Comparison of ENCODE assay signal across 1 cellular context in the genomic region with DNA sequence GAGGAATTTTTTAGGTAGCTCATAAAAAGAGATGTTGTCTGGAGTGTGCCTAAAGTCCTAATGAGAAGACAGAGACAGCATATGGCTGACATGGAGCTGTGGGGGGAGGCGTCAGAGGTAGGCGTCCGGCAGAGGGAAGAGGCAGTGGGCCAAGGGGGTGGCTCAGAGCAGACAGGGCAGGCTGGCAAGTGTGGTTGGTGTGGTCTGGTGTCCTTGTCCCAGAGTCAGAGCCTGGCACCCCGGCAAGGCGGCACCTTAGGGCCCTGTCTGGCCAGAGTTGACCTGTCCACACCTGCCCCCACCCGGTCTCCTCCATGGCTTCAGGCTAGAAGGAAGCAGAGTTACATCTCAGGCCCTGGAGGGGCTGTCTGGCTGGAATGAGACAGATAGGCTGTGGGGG.
TF ChIP-seq lines count a peak whose summit lies in the region.

No MANE protein-coding gene starts in this region.

TF ChIP-seq in GM23338, 12 proteins besides CTCF, POLR2A, EP300 and RAD21 (continued from another document):
- TF ChIP-seq, protein P1, sequence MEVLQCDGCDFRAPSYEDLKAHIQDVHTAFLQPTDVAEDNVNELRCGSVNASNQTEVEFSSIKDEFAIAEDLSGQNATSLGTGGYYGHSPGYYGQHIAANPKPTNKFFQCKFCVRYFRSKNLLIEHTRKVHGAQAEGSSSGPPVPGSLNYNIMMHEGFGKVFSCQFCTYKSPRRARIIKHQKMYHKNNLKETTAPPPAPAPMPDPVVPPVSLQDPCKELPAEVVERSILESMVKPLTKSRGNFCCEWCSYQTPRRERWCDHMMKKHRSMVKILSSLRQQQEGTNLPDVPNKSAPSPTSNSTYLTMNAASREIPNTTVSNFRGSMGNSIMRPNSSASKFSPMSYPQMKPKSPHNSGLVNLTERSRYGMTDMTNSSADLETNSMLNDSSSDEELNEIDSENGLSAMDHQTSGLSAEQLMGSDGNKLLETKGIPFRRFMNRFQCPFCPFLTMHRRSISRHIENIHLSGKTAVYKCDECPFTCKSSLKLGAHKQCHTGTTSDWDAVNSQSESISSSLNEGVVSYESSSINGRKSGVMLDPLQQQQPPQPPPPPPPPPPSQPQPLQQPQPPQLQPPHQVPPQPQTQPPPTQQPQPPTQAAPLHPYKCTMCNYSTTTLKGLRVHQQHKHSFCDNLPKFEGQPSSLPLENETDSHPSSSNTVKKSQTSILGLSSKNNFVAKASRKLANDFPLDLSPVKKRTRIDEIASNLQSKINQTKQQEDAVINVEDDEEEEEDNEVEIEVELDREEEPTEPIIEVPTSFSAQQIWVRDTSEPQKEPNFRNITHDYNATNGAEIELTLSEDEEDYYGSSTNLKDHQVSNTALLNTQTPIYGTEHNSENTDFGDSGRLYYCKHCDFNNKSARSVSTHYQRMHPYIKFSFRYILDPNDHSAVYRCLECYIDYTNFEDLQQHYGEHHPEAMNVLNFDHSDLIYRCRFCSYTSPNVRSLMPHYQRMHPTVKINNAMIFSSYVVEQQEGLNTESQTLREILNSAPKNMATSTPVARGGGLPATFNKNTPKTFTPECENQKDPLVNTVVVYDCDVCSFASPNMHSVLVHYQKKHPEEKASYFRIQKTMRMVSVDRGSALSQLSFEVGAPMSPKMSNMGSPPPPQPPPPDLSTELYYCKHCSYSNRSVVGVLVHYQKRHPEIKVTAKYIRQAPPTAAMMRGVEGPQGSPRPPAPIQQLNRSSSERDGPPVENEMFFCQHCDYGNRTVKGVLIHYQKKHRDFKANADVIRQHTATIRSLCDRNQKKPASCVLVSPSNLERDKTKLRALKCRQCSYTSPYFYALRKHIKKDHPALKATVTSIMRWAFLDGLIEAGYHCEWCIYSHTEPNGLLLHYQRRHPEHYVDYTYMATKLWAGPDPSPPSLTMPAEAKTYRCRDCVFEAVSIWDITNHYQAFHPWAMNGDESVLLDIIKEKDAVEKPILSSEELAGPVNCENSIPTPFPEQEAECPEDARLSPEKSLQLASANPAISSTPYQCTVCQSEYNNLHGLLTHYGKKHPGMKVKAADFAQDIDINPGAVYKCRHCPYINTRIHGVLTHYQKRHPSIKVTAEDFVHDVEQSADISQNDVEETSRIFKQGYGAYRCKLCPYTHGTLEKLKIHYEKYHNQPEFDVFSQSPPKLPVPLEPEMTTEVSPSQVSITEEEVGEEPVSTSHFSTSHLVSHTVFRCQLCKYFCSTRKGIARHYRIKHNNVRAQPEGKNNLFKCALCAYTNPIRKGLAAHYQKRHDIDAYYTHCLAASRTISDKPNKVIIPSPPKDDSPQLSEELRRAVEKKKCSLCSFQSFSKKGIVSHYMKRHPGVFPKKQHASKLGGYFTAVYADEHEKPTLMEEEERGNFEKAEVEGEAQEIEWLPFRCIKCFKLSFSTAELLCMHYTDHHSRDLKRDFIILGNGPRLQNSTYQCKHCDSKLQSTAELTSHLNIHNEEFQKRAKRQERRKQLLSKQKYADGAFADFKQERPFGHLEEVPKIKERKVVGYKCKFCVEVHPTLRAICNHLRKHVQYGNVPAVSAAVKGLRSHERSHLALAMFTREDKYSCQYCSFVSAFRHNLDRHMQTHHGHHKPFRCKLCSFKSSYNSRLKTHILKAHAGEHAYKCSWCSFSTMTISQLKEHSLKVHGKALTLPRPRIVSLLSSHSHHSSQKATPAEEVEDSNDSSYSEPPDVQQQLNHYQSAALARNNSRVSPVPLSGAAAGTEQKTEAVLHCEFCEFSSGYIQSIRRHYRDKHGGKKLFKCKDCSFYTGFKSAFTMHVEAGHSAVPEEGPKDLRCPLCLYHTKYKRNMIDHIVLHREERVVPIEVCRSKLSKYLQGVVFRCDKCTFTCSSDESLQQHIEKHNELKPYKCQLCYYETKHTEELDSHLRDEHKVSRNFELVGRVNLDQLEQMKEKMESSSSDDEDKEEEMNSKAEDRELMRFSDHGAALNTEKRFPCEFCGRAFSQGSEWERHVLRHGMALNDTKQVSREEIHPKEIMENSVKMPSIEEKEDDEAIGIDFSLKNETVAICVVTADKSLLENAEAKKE (CRISPR knock-in tag; IDR thresholded peaks at IDR 0.05), result no peak
- TF ChIP-seq STAT1 (IDR thresholded peaks at IDR 0.05; ENCODE audit: unreplicated experiment) (no peak), JUNB (IDR thresholded peaks at IDR 0.05; ENCODE audit: unreplicated experiment) (no peak), EZH2 (IDR thresholded peaks at IDR 0.05; ENCODE audit: low read depth, unreplicated experiment) (no peak)
- TF ChIP-seq, protein P2, sequence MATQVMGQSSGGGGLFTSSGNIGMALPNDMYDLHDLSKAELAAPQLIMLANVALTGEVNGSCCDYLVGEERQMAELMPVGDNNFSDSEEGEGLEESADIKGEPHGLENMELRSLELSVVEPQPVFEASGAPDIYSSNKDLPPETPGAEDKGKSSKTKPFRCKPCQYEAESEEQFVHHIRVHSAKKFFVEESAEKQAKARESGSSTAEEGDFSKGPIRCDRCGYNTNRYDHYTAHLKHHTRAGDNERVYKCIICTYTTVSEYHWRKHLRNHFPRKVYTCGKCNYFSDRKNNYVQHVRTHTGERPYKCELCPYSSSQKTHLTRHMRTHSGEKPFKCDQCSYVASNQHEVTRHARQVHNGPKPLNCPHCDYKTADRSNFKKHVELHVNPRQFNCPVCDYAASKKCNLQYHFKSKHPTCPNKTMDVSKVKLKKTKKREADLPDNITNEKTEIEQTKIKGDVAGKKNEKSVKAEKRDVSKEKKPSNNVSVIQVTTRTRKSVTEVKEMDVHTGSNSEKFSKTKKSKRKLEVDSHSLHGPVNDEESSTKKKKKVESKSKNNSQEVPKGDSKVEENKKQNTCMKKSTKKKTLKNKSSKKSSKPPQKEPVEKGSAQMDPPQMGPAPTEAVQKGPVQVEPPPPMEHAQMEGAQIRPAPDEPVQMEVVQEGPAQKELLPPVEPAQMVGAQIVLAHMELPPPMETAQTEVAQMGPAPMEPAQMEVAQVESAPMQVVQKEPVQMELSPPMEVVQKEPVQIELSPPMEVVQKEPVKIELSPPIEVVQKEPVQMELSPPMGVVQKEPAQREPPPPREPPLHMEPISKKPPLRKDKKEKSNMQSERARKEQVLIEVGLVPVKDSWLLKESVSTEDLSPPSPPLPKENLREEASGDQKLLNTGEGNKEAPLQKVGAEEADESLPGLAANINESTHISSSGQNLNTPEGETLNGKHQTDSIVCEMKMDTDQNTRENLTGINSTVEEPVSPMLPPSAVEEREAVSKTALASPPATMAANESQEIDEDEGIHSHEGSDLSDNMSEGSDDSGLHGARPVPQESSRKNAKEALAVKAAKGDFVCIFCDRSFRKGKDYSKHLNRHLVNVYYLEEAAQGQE (IDR thresholded peaks at IDR 0.05; ENCODE audit: unreplicated experiment), result no peak
